Comparison of ENCODE assay signal across 1 cellular context in the genomic region with DNA sequence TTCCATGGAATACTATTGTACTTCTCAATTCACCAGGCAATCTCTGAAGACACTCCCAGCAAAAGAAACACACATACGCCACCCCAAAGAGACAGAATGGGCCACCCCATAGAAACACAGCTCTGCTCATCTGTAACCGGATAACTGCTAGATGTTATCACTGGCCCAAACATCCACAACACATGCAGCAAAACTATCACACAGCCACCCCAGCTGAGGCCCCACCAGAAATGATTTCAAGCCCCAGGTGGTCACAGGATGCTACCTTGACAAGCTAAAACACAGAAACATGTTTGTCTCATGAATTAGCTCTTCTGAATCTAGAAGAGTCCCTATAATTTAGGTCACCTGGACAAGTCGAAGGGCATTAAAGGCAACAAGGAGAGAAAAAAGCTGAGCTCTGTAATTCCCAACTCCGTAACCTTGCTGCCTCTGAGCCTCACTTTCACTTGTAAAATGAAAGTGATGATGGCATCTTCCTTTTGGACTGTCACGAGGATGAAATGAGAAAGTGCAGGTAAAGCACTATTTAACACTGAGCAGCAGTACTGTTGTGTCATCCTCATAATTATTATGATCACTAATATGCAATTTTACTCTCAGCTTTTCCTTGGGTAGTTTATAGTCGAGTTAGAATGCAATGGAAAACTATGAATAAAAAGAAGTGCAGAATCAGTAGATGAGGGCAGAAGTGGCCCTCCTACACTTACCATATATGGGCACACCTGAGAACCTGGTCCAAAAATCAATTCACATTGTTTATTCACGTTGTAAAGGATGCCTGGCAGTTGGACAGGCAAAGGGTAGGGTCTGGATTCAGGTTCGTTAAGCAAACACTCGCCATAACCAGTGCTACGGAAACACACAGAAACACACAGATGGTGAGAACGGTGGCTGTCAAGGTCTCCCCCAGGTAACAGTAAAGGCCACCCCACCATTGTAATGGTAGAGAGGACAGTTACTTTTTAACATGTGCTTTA.
TF ChIP-seq lines count a peak whose summit lies in the region.

No MANE protein-coding gene starts in this region.

TF ChIP-seq in endothelial cell of umbilical vein, 7 proteins besides CTCF, POLR2A, EP300 and RAD21:
- TF ChIP-seq POLR2AphosphoS5 (IDR thresholded peaks at IDR 0.05; ENCODE audit: insufficient read depth, low read depth, low read length) (no peak), EZH2 (IDR thresholded peaks at IDR 0.05; ENCODE audit: borderline replicate concordance, low read depth, low read length, severe bottlenecking) (no peak), JUN (IDR thresholded peaks at IDR 0.05; ENCODE audit: borderline replicate concordance, insufficient read depth, insufficient read length, low read depth) (no peak), MYC (IDR thresholded peaks at IDR 0.05; ENCODE audit: low read depth, low read length) (no peak), GATA2 (IDR thresholded peaks at IDR 0.05; ENCODE audit: insufficient read depth, insufficient read length, low read depth, low read length) (no peak), FOS (IDR thresholded peaks at IDR 0.05; ENCODE audit: borderline replicate concordance, insufficient read depth, low read length) (no peak), MAX (IDR thresholded peaks at IDR 0.05; ENCODE audit: insufficient read depth, insufficient read length) (no peak)
